28 cellular contexts compared by ENCODE assay signal in genomic region chr14:58278177-58278576, GRCh38.
"Had no signal": no experiment of that assay in that cellular context is flagged by ENCODE, and none has a peak within 500 bp of the region (broad histone marks: within the 10 kb centered on the region; RNA-seq: fewer than 3 reads in every experiment).

No MANE protein-coding gene starts in this region.

- H3K9me3 Mint-ChIP-seq: activated naive CD8-positive, alpha-beta T cell treated with anti-CD3 and anti-CD28 coated beads for 36 hours; effector memory CD8-positive, alpha-beta T cell; natural killer cell; T-cell; T-helper 2 cell treated with Interferon-gamma antibody and Interleukin-4, amounts not matched to agents 5 μg/mL and 100 μg/mL, for 36 hours had no signal

- H3K9me3 ChIP-seq: gastrocnemius medialis, left ventricle myocardium inferior, spleen, thoracic aorta had no signal

- H3K27me3 ChIP-seq: brain microvascular endothelial cell, gastrocnemius medialis, spleen had no signal

- H3K27ac ChIP-seq: brain microvascular endothelial cell, thoracic aorta had no signal

- FAIRE-seq: astrocyte, urothelium cell line had no signal

- H3K4me3 Mint-ChIP-seq: activated naive CD8-positive, alpha-beta T cell treated with anti-CD3 and anti-CD28 coated beads for 36 hours; effector memory CD8-positive, alpha-beta T cell; natural killer cell; T-cell; T-helper 2 cell treated with Interferon-gamma antibody and Interleukin-4, amounts not matched to agents 5 μg/mL and 100 μg/mL, for 36 hours had no signal

- H3K27me3 Mint-ChIP-seq: activated naive CD8-positive, alpha-beta T cell treated with anti-CD3 and anti-CD28 coated beads for 36 hours; effector memory CD8-positive, alpha-beta T cell; T-cell had no signal

- DNase-seq: activated CD4-positive, alpha-beta T cell treated with anti-CD3 and anti-CD28 coated beads for 4 hours; activated CD4-positive, alpha-beta T cell treated with anti-CD3 and anti-CD28 coated beads, Interleukin-2, amount 50 U/mL, for 4 hours; activated CD4-positive, CD25-positive, alpha-beta regulatory T cell; activated CD8-positive, alpha-beta memory T cell treated with anti-CD3 and anti-CD28 coated beads, Interleukin-2, amount 50 U/mL, for 48 hours; activated effector memory CD4-positive, alpha-beta T cell treated with anti-CD3 and anti-CD28 coated beads, Interleukin-2, amount 50 U/mL, for 16 hours; activated naive CD8-positive, alpha-beta T cell treated with anti-CD3 and anti-CD28 coated beads for 36 hours; amniotic stem cell; brain microvascular endothelial cell; cortex of kidney; effector memory CD8-positive, alpha-beta T cell; erythroblast; gastrocnemius medialis; glutamatergic neuron; left ventricle myocardium inferior; mesendoderm; natural killer cell; posterior cingulate gyrus; right cardiac atrium; spleen; stimulated activated CD4-positive, alpha-beta T cell treated with anti-CD3 and anti-CD28 coated beads, Interleukin-2, amount 100 ng/mL, for 48 hours; stimulated activated naive CD4-positive, alpha-beta T cell treated with Interleukin-2 at 50 U/mL for 16 hours; T-cell; trophoblast cell had no signal

- ATAC-seq: effector memory CD8-positive, alpha-beta T cell; gastrocnemius medialis; natural killer cell; right cardiac atrium; T-cell had no signal

- H3K27ac Mint-ChIP-seq: effector memory CD8-positive, alpha-beta T cell; T-helper 2 cell treated with Interferon-gamma antibody and Interleukin-4, amounts not matched to agents 5 μg/mL and 100 μg/mL, for 36 hours had no signal

- H3K4me3 ChIP-seq: gastrocnemius medialis, left ventricle myocardium inferior, lung, spleen, thoracic aorta had no signal
